ENCODE assay signal across 5 cellular contexts in genomic region chr1:180606109-180606508, GRCh38. TPM values are rescaled to one million over a fixed set of nuclear protein-coding genes. Genes with fewer than 3 reads are reported as not detected.
"Had no signal": no experiment of that assay in that cellular context is flagged by ENCODE, and none has a peak within 500 bp of the region (broad histone marks: within the 10 kb centered on the region; RNA-seq: fewer than 3 reads in every experiment).

No MANE protein-coding gene starts in this region.

- H3K4me3 ChIP-seq: GM23338 had no signal

- H2AFZ ChIP-seq: GM23338 had no signal

- DNase-seq: H9, HCEC 1CT, IMR-90 had no signal

- H3K4me2 ChIP-seq: GM23338 had no signal

RNA-seq across cellular contexts. Expression of gene OVAAL, which starts 47.3 kb away (rescaled TPM):
- polyA plus RNA-seq: GM23338, H1, IMR-90 had no signal
